ENCODE assay signal across 1 cellular context in genomic region chr1:167602840-167603239, GRCh38.
TF ChIP-seq lines count a peak whose summit lies in the region.

No MANE protein-coding gene starts in this region.

TF ChIP-seq in H1, 55 proteins besides CTCF, POLR2A, EP300 and RAD21:
- TF ChIP-seq FOSL1 (IDR thresholded peaks at IDR 0.05; ENCODE audit: insufficient read depth, low read depth, low read length) (no peak), HDAC2 (IDR thresholded peaks at IDR 0.05; ENCODE audit: borderline replicate concordance in 1 of 2, low read depth in 2 of 2, low read length in 2 of 2) (no peak), EZH2 (IDR thresholded peaks at IDR 0.05; ENCODE audit: low read depth, low read length, severe bottlenecking) (no peak), KDM4A (IDR thresholded peaks at IDR 0.05; ENCODE audit: low read depth, low read length, severe bottlenecking) (no peak), POU5F1 (IDR thresholded peaks at IDR 0.05; ENCODE audit: low read depth, low read length) (no peak), ATF2 (IDR thresholded peaks at IDR 0.05; ENCODE audit: low read length) (no peak), E2F6 (IDR thresholded peaks at IDR 0.05) (0 out of 2 replicates have a peak, but pooled peaks have one; percentile 9), TEAD4 (IDR thresholded peaks at IDR 0.05; ENCODE audit: low read depth, low read length) (no peak)
